Comparison of ENCODE assay signal across 9 cellular contexts in genomic region chr5:55227738-55228430, GRCh38. TPM values are rescaled to one million over a fixed set of nuclear protein-coding genes. Genes with fewer than 3 reads are reported as not detected.
A peak's percentile ranks its signal among the peaks of the same experiment; 100 is the strongest.
DNase-seq lines count a peak whose midpoint lies in the region; ATAC-seq, FAIRE-seq and TF ChIP-seq lines count a peak whose summit lies in the region.
"Had no signal": no experiment of that assay in that cellular context is flagged by ENCODE, and none has a peak within 500 bp of the region (broad histone marks: within the 10 kb centered on the region; RNA-seq: fewer than 3 reads in every experiment).

No MANE protein-coding gene starts in this region.

- peaks cover 2 to 28% (median 19%) of the 10 kb centered on the region in 4 experiments for H3K4me1 ChIP-seq in H1 (replicated peaks in 1 of 4; ENCODE audit: control insufficient read depth in 3 of 4, insufficient read depth in 4 of 4, low read length in 3 of 4)
- H3K4me1 ChIP-seq in prostate gland (replicated peaks), result peaks cover 3% of the 10 kb centered on the region

- no peaks in the 10 kb centered on the region for H3K9me3 ChIP-seq in H1 (ENCODE audit: insufficient read depth in 2 of 2, low read depth in 1 of 2, low read length in 1 of 2)
- no peaks in the 10 kb centered on the region for H3K9me3 ChIP-seq in prostate gland

- no peak overlapping the region; the same call in 1 of the 2 replicates for H2AFZ ChIP-seq in H1 (ENCODE audit: low read length)

- no peak overlapping the region for H3K9ac ChIP-seq in H1 (replicated peaks in 1 of 4; ENCODE audit: extremely low read depth in 1 of 4, low read depth in 3 of 4, low read length in 3 of 4)

- ATAC-seq in HG03196 (IDR thresholded peaks at IDR 0.05; ENCODE audit: unreplicated experiment), result no peak
- ATAC-seq in HG03432 (IDR thresholded peaks at IDR 0.05; ENCODE audit: unreplicated experiment), result no peak
- ATAC-seq in HG02852 (IDR thresholded peaks at IDR 0.05; ENCODE audit: unreplicated experiment), result no peak

- H3K23me2 ChIP-seq in H1 (ENCODE audit: low read depth, low read length), result peaks cover 16% of the 10 kb centered on the region; the same call in 1 of the 2 replicates

- H3K4me3 ChIP-seq in GM08714 (ENCODE audit: low read length) (peak overlapping the region; percentile 29; the same call in 1 of the 2 replicates), H1 (ENCODE audit: extremely low read depth in 1 of 4, insufficient read depth in 2 of 4, low read depth in 3 of 4, low read length in 4 of 4) (peak overlapping the region; percentile 53 to 61 (median 58); a peak in 5 of 8 replicates), prostate gland (peak overlapping the region; percentile 20 to 35)

- TF ChIP-seq CTCF in H1 (IDR thresholded peaks at IDR 0.05; ENCODE audit: control extremely low read depth in 1 of 3, insufficient read depth in 1 of 3, low read depth in 1 of 3, low read length in 3 of 3) (no peak), prostate gland (IDR thresholded peaks at IDR 0.05) (no peak)

- peak overlapping the region; percentile 82 to 86 for H3K4me2 ChIP-seq in H1 (ENCODE audit: insufficient read depth in 1 of 2, low read depth in 2 of 2, low read length in 2 of 2)

- H3K18ac ChIP-seq in H1 (ENCODE audit: extremely low read depth, low read length), result no peak overlapping the region

- no peaks in the 10 kb centered on the region for H3K79me1 ChIP-seq in H1 (ENCODE audit: low read depth, low read length)

- DNase-seq in NCI-H748 treated with DMSO at 0.1 percent for 48 hours (lab: John Stamatoyannopoulos, UW), result peak; percentile 13
- DNase-seq in H1 (ENCODE audit: low read depth in 1 of 2, low spot score in 2 of 2), result no peak
- DNase-seq in prostate gland (ENCODE audit: low spot score), result no peak
- no peak for DNase-seq in COLO668 (lab: John Stamatoyannopoulos, UW; ENCODE audit: unreplicated experiment)

- no peak overlapping the region for H2AK5ac ChIP-seq in H1 (ENCODE audit: low read depth, low read length)

- peaks cover 90 to 100% (median 99%) of the 10 kb centered on the region in 4 experiments for H3K27me3 ChIP-seq in H1 (replicated peaks in 1 of 4; ENCODE audit: control insufficient read depth in 3 of 4, extremely low read depth in 1 of 4, insufficient read depth in 3 of 4, low read length in 3 of 4)
- H3K27me3 ChIP-seq in prostate gland (replicated peaks; ENCODE audit: insufficient read depth), result no peaks in the 10 kb centered on the region

- H4K91ac ChIP-seq in H1 (replicated peaks; ENCODE audit: insufficient read length, low read length), result no peak overlapping the region

- POLR2A ChIA-PET in H1 (lab: Charles Lee; ENCODE audit: partially characterized antibody), result interaction anchor here (1.0 kb wide), 1 partner anchor 48 kb away, joined by 4 read pairs; no protein-coding TSS in a partner anchor

- no peak overlapping the region for H3K4ac ChIP-seq in H1 (replicated peaks; ENCODE audit: insufficient read length, low read depth, low read length)

- no peak overlapping the region for H3K56ac ChIP-seq in H1 (replicated peaks; ENCODE audit: insufficient read length, low read depth, low read length)

- no peak overlapping the region for H3K23ac ChIP-seq in H1 (ENCODE audit: insufficient read length)

- WGBS in H1 (ENCODE audit: extremely low coverage in 1 of 2, insufficient coverage in 1 of 2, insufficient read length in 1 of 2, insufficient replicate concordance in 2 of 2, low coverage in 1 of 2, low lambda C conversion rate in 2 of 2, missing lambda C conversion rate in 1 of 2), 2 experiments, result 4% methylated on average over 25 of the region's 25 CpGs; no CpG with 5 or more reads in 1 of the 2 experiments
- 11% methylated on average over 25 of the region's 25 CpGs for WGBS in prostate gland

- H2BK15ac ChIP-seq in H1 (ENCODE audit: low read length), result no peak overlapping the region

- no peak for TF ChIP-seq RAD21 in H1 (IDR thresholded peaks at IDR 0.05 in 1 of 2, conservative IDR thresholded peaks at IDR 0.05 in 1 of 2; ENCODE audit: low read depth in 2 of 2, low read length in 2 of 2)

- intact Hi-C loops in prostate gland (cut with DNase I), result no loop called here

- H3K36me3 ChIP-seq in H1 (ENCODE audit: control insufficient read depth in 2 of 4, insufficient read depth in 4 of 4, low read length in 3 of 4) (peaks cover 0 to 11% (median 0%) of the 10 kb centered on the region in 4 experiments; a peak in 2 of 8 replicates), prostate gland (no peaks in the 10 kb centered on the region)

- TF ChIP-seq POLR2A in H1 (IDR thresholded peaks at IDR 0.05; ENCODE audit: control extremely low read depth in 1 of 2, low read depth in 2 of 2, low read length in 2 of 2) (no peak), prostate gland (IDR thresholded peaks at IDR 0.05) (no peak)

- no peak overlapping the region for H2BK12ac ChIP-seq in H1 (ENCODE audit: low read depth, low read length)

- TF ChIP-seq EP300 in H1 (IDR thresholded peaks at IDR 0.05; ENCODE audit: borderline replicate concordance in 1 of 2, low read depth in 2 of 2, low read length in 2 of 2), result no peak

- peaks cover 8 to 42% of the 10 kb centered on the region in 2 experiments for H4K20me1 ChIP-seq in H1 (replicated peaks in 1 of 2; ENCODE audit: control insufficient read depth in 1 of 2, insufficient read depth in 2 of 2, low read length in 2 of 2)

- no peak overlapping the region for H4K5ac ChIP-seq in H1 (ENCODE audit: insufficient read length, low read depth, low read length)

- H2BK5ac ChIP-seq in H1 (ENCODE audit: low read depth, low read length), result no peak overlapping the region

- FAIRE-seq in H1 (lab: Jason Lieb, UNC), result no peak
- FAIRE-seq: colon had no signal

- H3K79me2 ChIP-seq in H1 (ENCODE audit: control insufficient read depth in 1 of 2, insufficient read depth in 2 of 2, low read length in 2 of 2), result no peaks in the 10 kb centered on the region

- H4K8ac ChIP-seq in H1 (ENCODE audit: extremely low read depth, insufficient read depth, low read length), result no peak overlapping the region

- CTCF ChIA-PET in H1 (lab: Charles Lee; ENCODE audit: partially characterized antibody), result interaction anchor here (0.8 to 13.6 kb wide), 5 partner anchors 13 to 145 kb away, joined by 3 to 143 read pairs (median 3); partner anchors contain the start of gene CDC20B

- H2BK20ac ChIP-seq in H1 (ENCODE audit: low read length), result no peak overlapping the region

- no peak overlapping the region for H2BK120ac ChIP-seq in H1 (replicated peaks; ENCODE audit: low read depth, low read length)

- no peak overlapping the region for H3K27ac ChIP-seq in H1 (ENCODE audit: low read depth, low read length)
- no peak overlapping the region for H3K27ac ChIP-seq in prostate gland

- H3K14ac ChIP-seq in H1 (ENCODE audit: insufficient read length), result no peak overlapping the region

TF ChIP-seq in H1, 55 proteins besides CTCF, POLR2A, EP300 and RAD21 (continues in another document):
- no peak for TF ChIP-seq TEAD4 (IDR thresholded peaks at IDR 0.05; ENCODE audit: low read depth, low read length)
- no peak for TF ChIP-seq SIRT6 (IDR thresholded peaks at IDR 0.05; ENCODE audit: low read length)
- TF ChIP-seq HDAC6 (IDR thresholded peaks at IDR 0.05; ENCODE audit: low read depth, low read length), result no peak
- no peak for TF ChIP-seq YY1 (IDR thresholded peaks at IDR 0.05; ENCODE audit: low read depth, low read length)
- peak; percentile 97 for TF ChIP-seq SUZ12 (IDR thresholded peaks at IDR 0.05; ENCODE audit: low read length)
- TF ChIP-seq CBX5 (IDR thresholded peaks at IDR 0.05; ENCODE audit: low read depth, low read length), result no peak
- TF ChIP-seq NRF1 (IDR thresholded peaks at IDR 0.05; ENCODE audit: low read depth, low read length), result no peak
- TF ChIP-seq CHD1 (IDR thresholded peaks at IDR 0.05; ENCODE audit: low read depth, low read length), result no peak
- TF ChIP-seq POU5F1 (IDR thresholded peaks at IDR 0.05; ENCODE audit: low read depth, low read length), result no peak
- no peak for TF ChIP-seq SRF (IDR thresholded peaks at IDR 0.05; ENCODE audit: low read depth, low read length)
- TF ChIP-seq RXRA (IDR thresholded peaks at IDR 0.05; ENCODE audit: insufficient read depth, low read depth, low read length), result no peak
- TF ChIP-seq MAFK (IDR thresholded peaks at IDR 0.05; ENCODE audit: low read depth, low read length), result no peak

RNA-seq across cellular contexts. Expression of gene MCIDAS, which starts 0.8 kb away (rescaled TPM):
- not detected in 2 replicates for total RNA-seq in H1 (2021; fragmentation: NEBNext Ultra II Directional; extraction: Animal tissue kit (Norgen Biotek cat#: 25700))
- 0.15 and 0.17 TPM in 2 replicates for polyA plus RNA-seq in H1 (2011; rRNA removed)
- 0.12 TPM for polyA plus RNA-seq in H1 (2011; cell fraction: cytosol; rRNA removed)
- 0.41 TPM for polyA plus RNA-seq in H1 (2011; cell fraction: nucleus; rRNA removed)
- polyA plus RNA-seq in H1 (2012, experiment 1 of 2), result 0.11 to 0.16 TPM (median 0.15 TPM) in 3 of 4 replicates, not detected in the other
- not detected for polyA plus RNA-seq in H1 (2012, experiment 2 of 2)
- polyA plus RNA-seq in H1 (2013, experiment 1 of 2), result not detected
- polyA plus RNA-seq in H1 (2013, experiment 2 of 2), result 0.04 TPM
- polyA minus RNA-seq in H1 (2011; rRNA and poly(A)+ RNA removed), result not detected in 2 replicates
- not detected for polyA minus RNA-seq in H1 (2011; cell fraction: cytosol; rRNA and poly(A)+ RNA removed)
- polyA minus RNA-seq in H1 (2011; cell fraction: nucleus; rRNA and poly(A)+ RNA removed), result 0.40 TPM
- under 1 TPM in 1 of 2 donors, not detected in 1; 0.80 TPM for total RNA-seq in prostate gland

RNA-seq across cellular contexts. Expression of gene CCNO, which starts 5.5 kb away (rescaled TPM):
- total RNA-seq in H1 (2021; fragmentation: NEBNext Ultra II Directional; extraction: Animal tissue kit (Norgen Biotek cat#: 25700)), result 0.27 and 0.41 TPM in 2 replicates
- polyA plus RNA-seq in H1 (2011; rRNA removed), result 0.14 and 0.33 TPM in 2 replicates
- polyA plus RNA-seq in H1 (2011; cell fraction: cytosol; rRNA removed), result 0.16 TPM
- polyA plus RNA-seq in H1 (2011; cell fraction: nucleus; rRNA removed), result 0.63 TPM
- polyA plus RNA-seq in H1 (2012, experiment 1 of 2), result 0.16 to 0.28 TPM (median 0.27 TPM) in 3 of 4 replicates, not detected in the other
- polyA plus RNA-seq in H1 (2012, experiment 2 of 2), result not detected
- 0.14 TPM for polyA plus RNA-seq in H1 (2013, experiment 1 of 2)
- polyA plus RNA-seq in H1 (2013, experiment 2 of 2), result 0.09 TPM
- polyA minus RNA-seq in H1 (2011; rRNA and poly(A)+ RNA removed), result not detected in 2 replicates
- not detected for polyA minus RNA-seq in H1 (2011; cell fraction: cytosol; rRNA and poly(A)+ RNA removed)
- not detected for polyA minus RNA-seq in H1 (2011; cell fraction: nucleus; rRNA and poly(A)+ RNA removed)
- total RNA-seq in prostate gland, result 1 to 10 TPM; 5.6 to 7.2 TPM

RNA-seq across cellular contexts. Expression of gene CDC20B, which starts 54.9 kb away (rescaled TPM):
- total RNA-seq in H1 (2021; fragmentation: NEBNext Ultra II Directional; extraction: Animal tissue kit (Norgen Biotek cat#: 25700)), result not detected in 2 replicates
- 0.06 and 0.08 TPM in 2 replicates for polyA plus RNA-seq in H1 (2011; rRNA removed)
- 0.06 TPM for polyA plus RNA-seq in H1 (2011; cell fraction: cytosol; rRNA removed)
- 0.07 TPM for polyA plus RNA-seq in H1 (2011; cell fraction: nucleus; rRNA removed)
- 0.09 to 0.15 TPM in 2 of 4 replicates, not detected in the others for polyA plus RNA-seq in H1 (2012, experiment 1 of 2)
- not detected for polyA plus RNA-seq in H1 (2012, experiment 2 of 2)
- polyA plus RNA-seq in H1 (2013, experiment 1 of 2), result 0.04 TPM
- 0.04 TPM for polyA plus RNA-seq in H1 (2013, experiment 2 of 2)
- 0.13 and 0.15 TPM in 2 replicates for polyA minus RNA-seq in H1 (2011; rRNA and poly(A)+ RNA removed)
- not detected for polyA minus RNA-seq in H1 (2011; cell fraction: cytosol; rRNA and poly(A)+ RNA removed)
- polyA minus RNA-seq in H1 (2011; cell fraction: nucleus; rRNA and poly(A)+ RNA removed), result not detected
- total RNA-seq in prostate gland, result 1 to 10 TPM in 1 of 2 donors, not detected in 1; 1.1 TPM
